ENCODE assay signal across 8 cellular contexts in the genomic region with DNA sequence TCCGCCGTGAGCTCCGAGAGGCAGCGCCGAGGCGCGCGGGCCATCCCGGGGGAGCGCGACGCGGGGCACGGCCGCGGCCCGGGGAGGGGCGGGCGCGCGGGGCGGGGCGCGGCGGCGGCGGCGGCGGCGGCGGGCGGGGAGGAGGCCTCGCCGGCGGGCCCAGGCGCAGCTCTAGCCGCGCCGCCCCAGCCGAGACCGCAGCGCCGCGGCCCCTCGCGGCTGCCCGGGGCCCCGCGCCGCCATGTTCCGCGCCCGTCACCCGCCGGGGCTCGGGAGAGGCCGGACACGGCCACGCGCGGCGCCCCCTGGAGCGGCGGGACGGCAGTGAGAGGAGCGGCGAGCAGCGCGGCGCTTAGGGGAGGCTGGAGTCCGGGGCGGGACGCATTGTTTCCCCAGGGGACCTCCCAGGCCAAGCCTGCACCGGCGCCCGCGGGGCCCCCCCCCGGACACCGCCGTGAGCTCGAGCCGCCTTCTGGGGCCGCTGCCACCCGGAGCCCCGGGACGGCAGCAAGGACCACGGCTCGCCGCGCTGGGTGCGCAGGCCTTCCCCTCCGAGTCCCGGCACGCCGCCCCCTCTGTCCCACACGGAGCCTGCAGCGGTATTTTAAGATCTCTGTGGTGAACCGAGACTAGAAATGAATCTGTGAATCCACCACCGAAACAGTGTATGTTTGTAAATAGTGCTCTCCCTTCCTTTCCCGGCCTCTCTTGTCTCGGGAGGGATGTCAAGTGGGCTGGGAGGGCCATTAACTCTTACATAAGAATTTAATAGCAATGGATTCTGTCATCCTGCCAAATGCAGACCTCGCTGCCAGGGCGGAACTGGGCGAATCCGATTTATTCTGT. TPM values are rescaled to one million over a fixed set of nuclear protein-coding genes. Genes with fewer than 3 reads are reported as not detected.
DNase-seq lines count a peak whose midpoint lies in the region; ATAC-seq and TF ChIP-seq lines count a peak whose summit lies in the region.

KIF13A (minus strand) TSS at position 60 of the 846 bp plus-strand sequence. CDS start 172 bp downstream, outside the sequence.

- H3K4me3 ChIP-seq in esophagus muscularis mucosa (peak within 1 kb of the TSS; percentile 67 to 94 (median 80)), mucosa of descending colon (peak within 1 kb of the TSS; percentile 42)

- H3K4me1 Mint-ChIP-seq in CD14-positive monocyte, result peaks cover 51% of the 10 kb centered on the region

- TF ChIP-seq EP300 in esophagus muscularis mucosa (IDR thresholded peaks at IDR 0.05), result no peak

- H3K9me3 Mint-ChIP-seq in CD14-positive monocyte, result no peaks in the 10 kb centered on the region

- H3K9me3 ChIP-seq in esophagus muscularis mucosa, result no peaks in the 10 kb centered on the region
- no peaks in the 10 kb centered on the region for H3K9me3 ChIP-seq in mucosa of descending colon

- H3K36me3 Mint-ChIP-seq in CD14-positive monocyte, result peaks cover 5 to 11% of the 10 kb centered on the region in 2 donors

- TF ChIP-seq CTCF in CD14-positive monocyte (IDR thresholded peaks at IDR 0.05), result peak; percentile 29
- TF ChIP-seq CTCF in esophagus muscularis mucosa (IDR thresholded peaks at IDR 0.05), result peak; percentile 16 to 40 (median 25)
- TF ChIP-seq CTCF in mucosa of descending colon (IDR thresholded peaks at IDR 0.05), result no peak
- TF ChIP-seq CTCF in subcutaneous adipose tissue (IDR thresholded peaks at IDR 0.05; ENCODE audit: low read depth), result no peak

- H3K27me3 ChIP-seq in esophagus muscularis mucosa, result no peaks in the 10 kb centered on the region

- H3K36me3 ChIP-seq in esophagus muscularis mucosa, result no peaks in the 10 kb centered on the region
- no peaks in the 10 kb centered on the region for H3K36me3 ChIP-seq in mucosa of descending colon (ENCODE audit: low read depth)

- H3K4me1 ChIP-seq in esophagus muscularis mucosa, result peaks cover 25 to 49% (median 38%) of the 10 kb centered on the region in 4 donors
- H3K4me1 ChIP-seq in mucosa of descending colon (ENCODE audit: low read depth), result peaks cover 26% of the 10 kb centered on the region

- peak; percentile 51 for DNase-seq in CD14-positive monocyte (ENCODE audit: low spot score)
- DNase-seq in GM19240 (ENCODE audit: insufficient read length, low spot score), result peak; percentile 55
- DNase-seq in NCI-H446 treated with DMSO at 0.1 percent for 48 hours (lab: John Stamatoyannopoulos, UW), result peak; percentile 65
- DNase-seq in activated CD8-positive, alpha-beta memory T cell treated with anti-CD3 and anti-CD28 coated beads, Interleukin-2, amount 50 U/mL, for 4 hours, result peak; percentile 21
- DNase-seq in esophagus muscularis mucosa (ENCODE audit: extremely low spot score), result peak; percentile 94
- peak; percentile 74 to 81 (median 75) for DNase-seq in mucosa of descending colon

- H3K27ac ChIP-seq in esophagus muscularis mucosa (replicated peaks in 1 of 4), result peak within 1 kb of the TSS; percentile 93 to 97 (median 96)

- WGBS in esophagus muscularis mucosa, result 2% methylated on average over 7 of the region's 105 CpGs

- H3K27me3 Mint-ChIP-seq in CD14-positive monocyte (ENCODE audit: low read depth in 3 of 3), result peaks cover 0 to 4% (median 4%) of the 10 kb centered on the region in 3 donors

- intact Hi-C loops in CD14-positive monocyte (cut with micrococcal nuclease) (loop anchor here (5.0 to 10.0 kb wide), 3 partner anchors 53 to 135 kb away; partner anchors contain the start of gene NHLRC1 (in 1 of the 2)), esophagus muscularis mucosa (cut with DNase I) (loop anchor here (2.0 to 5.0 kb wide), 3 partner anchors 120 to 135 kb away; partner anchors contain the start of gene NHLRC1), mucosa of descending colon (cut with DNase I, micrococcal nuclease) (no loop called here)

- no peak for TF ChIP-seq POLR2A in esophagus muscularis mucosa (IDR thresholded peaks at IDR 0.05; ENCODE audit: low read depth)

- H3K27ac Mint-ChIP-seq in CD14-positive monocyte, result peak within 1 kb of the TSS; percentile 90 to 99 (median 97)

- ATAC-seq in HG03280 (IDR thresholded peaks at IDR 0.05; ENCODE audit: unreplicated experiment) (peak; percentile 59), mucosa of descending colon (peak; percentile 73)

- peak within 1 kb of the TSS; percentile 94 to 99 for H3K4me3 Mint-ChIP-seq in CD14-positive monocyte

RNA-seq across cellular contexts. Expression of gene KIF13A, which starts in this region (rescaled TPM):
- polyA plus RNA-seq in CD14-positive monocyte, result 1 to 10 TPM; 2.9 to 6.0 TPM
- total RNA-seq in esophagus muscularis mucosa (10 to 100 TPM; 63.8 to 86.3 (median 78.2) TPM), mucosa of descending colon (10 to 100 TPM; 45.6 to 85.9 (median 46.9) TPM), subcutaneous adipose tissue (10 to 100 TPM; 32.1 to 58.2 (median 56.5) TPM)

Comparison
In these comparisons a context has a peak if more than half of its experiments do, and no peak if none do; other contexts are left out.
1. Peak in every context shown above with its lines: DNase-seq, ATAC-seq, H3K4me3 ChIP-seq and H3K27ac ChIP-seq.
2. DNase-seq: peak in every context shown above with its lines; median percentile 94 in esophagus muscularis mucosa; 75 in mucosa of descending colon; 65 in NCI-H446 treated with DMSO at 0.1 percent for 48 hours; 55 in GM19240; 51 in CD14-positive monocyte; 21 in activated CD8-positive, alpha-beta memory T cell treated with anti-CD3 and anti-CD28 coated beads, Interleukin-2, amount 50 U/mL, for 4 hours.
3. CTCF ChIP-seq: peak in CD14-positive monocyte (single experiment) and esophagus muscularis mucosa (3 of 3); none in mucosa of descending colon (single experiment) and subcutaneous adipose tissue (single experiment).
4. intact Hi-C loops: an anchor here in CD14-positive monocyte (5.0 to 10.0 kb wide) and esophagus muscularis mucosa (2.0 to 5.0 kb wide); none called in mucosa of descending colon.